Comparison of ENCODE assay signal across 11 cellular contexts in the genomic region with DNA sequence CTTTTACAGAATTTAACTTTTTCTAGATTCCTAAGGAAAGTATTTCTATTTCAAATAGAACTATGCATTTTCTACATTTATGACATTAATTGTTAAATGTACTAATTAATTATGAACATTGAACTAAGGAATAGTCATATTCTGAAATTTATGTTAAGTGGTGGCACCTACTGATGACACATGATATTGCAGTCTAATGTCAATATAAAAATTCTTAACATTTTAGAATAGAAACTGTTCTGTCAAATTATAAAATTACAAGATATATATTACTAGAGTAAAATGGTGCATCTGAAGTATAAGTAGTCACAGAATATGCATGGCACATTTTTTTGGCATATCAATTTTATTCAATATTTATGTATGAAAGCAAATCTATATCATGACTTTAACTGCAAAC. TPM values are rescaled to one million over a fixed set of nuclear protein-coding genes. Genes with fewer than 3 reads are reported as not detected.
A peak's percentile ranks its signal among the peaks of the same experiment; 100 is the strongest.
DNase-seq lines count a peak whose midpoint lies in the region; ATAC-seq and TF ChIP-seq lines count a peak whose summit lies in the region.
"Had no signal": no experiment of that assay in that cellular context is flagged by ENCODE, and none has a peak within 500 bp of the region (broad histone marks: within the 10 kb centered on the region; RNA-seq: fewer than 3 reads in every experiment).

No MANE protein-coding gene starts in this region.

- H3K27ac ChIP-seq in colonic mucosa (no peak overlapping the region), prostate gland (no peak overlapping the region)

- POLR2A ChIA-PET in GM10248 (lab: Yijun Ruan, JAX): no interaction called here

- TF ChIP-seq POLR2A in prostate gland (IDR thresholded peaks at IDR 0.05): no peak

- no peak for ATAC-seq in GM21528 (IDR thresholded peaks at IDR 0.05; ENCODE audit: low FRiP score, unreplicated experiment)

- CTCF ChIA-PET in GM10248 (lab: Yijun Ruan, JAX): interaction anchor here (1.1 to 1.7 kb wide), 3 partner anchors 11 to 195 kb away, joined by 3 to 5 read pairs (median 4); no protein-coding TSS in a partner anchor

- H3K9ac ChIP-seq in colonic mucosa (ENCODE audit: low read depth in 2 of 2, low read length in 2 of 2): no peak overlapping the region

- H3K27me3 ChIP-seq in colonic mucosa (no peaks in the 10 kb centered on the region), prostate gland (replicated peaks; ENCODE audit: insufficient read depth) (no peaks in the 10 kb centered on the region)

- no peaks in the 10 kb centered on the region for H3K36me3 ChIP-seq in colonic mucosa
- H3K36me3 ChIP-seq in prostate gland: no peaks in the 10 kb centered on the region

- H3K9me3 ChIP-seq in colonic mucosa (no peaks in the 10 kb centered on the region), prostate gland (no peaks in the 10 kb centered on the region)

- H3K4me1 ChIP-seq in colonic mucosa (no peaks in the 10 kb centered on the region), prostate gland (replicated peaks) (no peaks in the 10 kb centered on the region)

- TF ChIP-seq CTCF in GM10248 (IDR thresholded peaks at IDR 0.05; ENCODE audit: control extremely low read depth, extremely low read depth, low read depth, missing control alignments) (peak; percentile 31), LNCaP clone FGC (IDR thresholded peaks at IDR 0.05; ENCODE audit: control insufficient read depth, extremely low read depth, insufficient read depth) (peak; percentile 23; the same call in 1 of the 2 replicates), colonic mucosa (IDR thresholded peaks at IDR 0.05) (peak; percentile 44), prostate gland (IDR thresholded peaks at IDR 0.05) (peak in 3 of 4 experiments; percentile 24 to 36 (median 25))

- DNase-seq in GM10248 (ENCODE audit: extremely low spot score) (no peak), LNCaP clone FGC (ENCODE audit: low read depth) (no peak), colonic mucosa (no peak), prostate gland (ENCODE audit: low spot score) (no peak), DMS79 treated with DMSO at 0.1 percent for 48 hours (lab: John Stamatoyannopoulos, UW) (no peak), epidermal melanocyte (ENCODE audit: insufficient read length, low spot score) (no peak)
- DNase-seq: aorta; RPMI8226; stimulated activated CD4-positive, alpha-beta T cell treated with anti-CD3 and anti-CD28 coated beads, Interleukin-1b, Interleukin-23, amount 100 ng/mL, for 48 hours; substantia nigra had no signal

- no peak overlapping the region for H3K4me3 ChIP-seq in LNCaP clone FGC (ENCODE audit: low read depth, low read length)
- H3K4me3 ChIP-seq in colonic mucosa: no peak overlapping the region
- no peak overlapping the region for H3K4me3 ChIP-seq in prostate gland

- intact Hi-C loops in colonic mucosa (cut with DNase I) (loop anchor here (5.0 kb wide), 1 partner anchor 955 kb away; no protein-coding TSS in a partner anchor), prostate gland (cut with DNase I) (no loop called here)

RNA-seq across cellular contexts. Expression of a gene that starts 40.2 kb away (rescaled TPM):
- total RNA-seq in colonic mucosa (10 to 100 TPM in 1 of 2 donors, 1 to 10 TPM in 1; 8.9 to 30.4 TPM), prostate gland (1 to 10 TPM; 5.2 to 5.7 TPM)

RNA-seq across cellular contexts. Expression of a gene that starts 51.6 kb away (rescaled TPM):
- 1 to 10 TPM in 1 of 2 donors, under 1 TPM in 1; 0.40 to 1.2 TPM for total RNA-seq in colonic mucosa
- not detected for total RNA-seq in prostate gland
